24 cellular contexts compared by ENCODE assay signal in genomic region chr10:30940279-30940678, GRCh38.
"Had no signal": no experiment of that assay in that cellular context is flagged by ENCODE, and none has a peak within 500 bp of the region (broad histone marks: within the 10 kb centered on the region; RNA-seq: fewer than 3 reads in every experiment).

No MANE protein-coding gene starts in this region.

- H3K4me3 Mint-ChIP-seq: activated CD4-positive, alpha-beta memory T cell treated with anti-CD3 and anti-CD28 coated beads, Interleukin-2, amount 10 ng/mL, durations not matched to agents 7 days and 5 days; activated CD4-positive, alpha-beta T cell treated with anti-CD3 and anti-CD28 coated beads, Interleukin-2, amount 10 ng/mL, durations not matched to agents 24 days and 14 days; activated CD8-positive, alpha-beta memory T cell treated with anti-CD3 and anti-CD28 coated beads, Interleukin-2, amount 10 ng/mL, durations not matched to agents 7 days and 5 days; activated naive CD4-positive, alpha-beta T cell treated with anti-CD3 and anti-CD28 coated beads, Interleukin-2, amount 10 ng/mL, durations not matched to agents 7 days and 5 days; natural killer cell treated with Interleukin-12 subunit alpha and Interleukin-12 subunit beta and Interleukin-15 and Interleukin-18, amount 100 ng/mL, for 72 hours; stimulated activated effector memory CD8-positive, alpha-beta T cell treated with anti-CD3 and anti-CD28 coated beads, Interleukin-12 subunit alpha, Interleukin-12 subunit beta, amount 100 ng/mL, for 72 hours; stimulated activated naive CD8-positive, alpha-beta T cell treated with anti-CD3 and anti-CD28 coated beads, Interleukin-15, amount 100 ng/mL, for 72 hours had no signal

- H3K4me1 Mint-ChIP-seq: activated naive CD4-positive, alpha-beta T cell treated with anti-CD3 and anti-CD28 coated beads, Interleukin-2, amount 10 ng/mL, durations not matched to agents 7 days and 5 days had no signal

- H3K36me3 Mint-ChIP-seq: activated naive CD4-positive, alpha-beta T cell treated with anti-CD3 and anti-CD28 coated beads, Interleukin-2, amount 10 ng/mL, durations not matched to agents 7 days and 5 days; natural killer cell treated with Interleukin-12 subunit alpha and Interleukin-12 subunit beta and Interleukin-15 and Interleukin-18, amount 100 ng/mL, for 72 hours; stimulated activated effector memory CD8-positive, alpha-beta T cell treated with anti-CD3 and anti-CD28 coated beads, Interleukin-12 subunit alpha, Interleukin-12 subunit beta, amount 100 ng/mL, for 72 hours had no signal

- H2AFZ ChIP-seq: parathyroid adenoma had no signal

- H3K9me3 Mint-ChIP-seq: natural killer cell treated with Interleukin-12 subunit alpha and Interleukin-12 subunit beta and Interleukin-15 and Interleukin-18, amount 100 ng/mL, for 72 hours; stimulated activated effector memory CD8-positive, alpha-beta T cell treated with anti-CD3 and anti-CD28 coated beads, Interleukin-12 subunit alpha, Interleukin-12 subunit beta, amount 100 ng/mL, for 72 hours had no signal

- H3K9ac ChIP-seq: parathyroid adenoma had no signal

- DNase-seq: activated CD4-positive, alpha-beta memory T cell treated with anti-CD3 and anti-CD28 coated beads, Interleukin-2, amount 10 ng/mL, durations not matched to agents 7 days and 5 days; activated CD4-positive, alpha-beta T cell treated with anti-CD3 and anti-CD28 coated beads, Interleukin-2, amount 10 ng/mL, durations not matched to agents 24 days and 14 days; activated CD8-positive, alpha-beta memory T cell treated with anti-CD3 and anti-CD28 coated beads, Interleukin-2, amount 10 ng/mL, durations not matched to agents 7 days and 5 days; activated effector memory CD4-positive, alpha-beta T cell treated with anti-CD3 and anti-CD28 coated beads, Interleukin-2, amount 50 U/mL, for 16 hours; activated naive CD4-positive, alpha-beta T cell treated with anti-CD3 and anti-CD28 coated beads, Interleukin-2, amount 10 ng/mL, durations not matched to agents 7 days and 5 days; activated T-cell treated with anti-CD3 and anti-CD28 coated beads for 4 hours; amygdala; effector CD8-positive, alpha-beta T cell; heart right ventricle; left colon; midbrain; nucleus accumbens; right cardiac atrium; small intestine; stimulated activated CD4-positive, alpha-beta T cell treated with anti-CD3 and anti-CD28 coated beads, Interleukin-2, amount 100 ng/mL, for 24 hours; stimulated activated naive CD8-positive, alpha-beta T cell treated with anti-CD3 and anti-CD28 coated beads, Interleukin-15, amount 100 ng/mL, for 72 hours; SW 1271 had no signal

- H3K27me3 Mint-ChIP-seq: activated CD4-positive, alpha-beta memory T cell treated with anti-CD3 and anti-CD28 coated beads, Interleukin-2, amount 10 ng/mL, durations not matched to agents 7 days and 5 days; activated CD4-positive, alpha-beta T cell treated with anti-CD3 and anti-CD28 coated beads, Interleukin-2, amount 10 ng/mL, durations not matched to agents 24 days and 14 days; activated CD8-positive, alpha-beta memory T cell treated with anti-CD3 and anti-CD28 coated beads, Interleukin-2, amount 10 ng/mL, durations not matched to agents 7 days and 5 days; activated naive CD4-positive, alpha-beta T cell treated with anti-CD3 and anti-CD28 coated beads, Interleukin-2, amount 10 ng/mL, durations not matched to agents 7 days and 5 days; natural killer cell treated with Interleukin-12 subunit alpha and Interleukin-12 subunit beta and Interleukin-15 and Interleukin-18, amount 100 ng/mL, for 72 hours; stimulated activated naive CD8-positive, alpha-beta T cell treated with anti-CD3 and anti-CD28 coated beads, Interleukin-15, amount 100 ng/mL, for 72 hours had no signal

- H3K27me3 ChIP-seq: esophagus muscularis mucosa, heart right ventricle, tibial nerve had no signal

- H3K27ac Mint-ChIP-seq: activated CD4-positive, alpha-beta memory T cell treated with anti-CD3 and anti-CD28 coated beads, Interleukin-2, amount 10 ng/mL, durations not matched to agents 7 days and 5 days; activated CD4-positive, alpha-beta T cell treated with anti-CD3 and anti-CD28 coated beads, Interleukin-2, amount 10 ng/mL, durations not matched to agents 24 days and 14 days; activated CD8-positive, alpha-beta memory T cell treated with anti-CD3 and anti-CD28 coated beads, Interleukin-2, amount 10 ng/mL, durations not matched to agents 7 days and 5 days; activated naive CD4-positive, alpha-beta T cell treated with anti-CD3 and anti-CD28 coated beads, Interleukin-2, amount 10 ng/mL, durations not matched to agents 7 days and 5 days; natural killer cell treated with Interleukin-12 subunit alpha and Interleukin-12 subunit beta and Interleukin-15 and Interleukin-18, amount 100 ng/mL, for 72 hours; stimulated activated effector memory CD8-positive, alpha-beta T cell treated with anti-CD3 and anti-CD28 coated beads, Interleukin-12 subunit alpha, Interleukin-12 subunit beta, amount 100 ng/mL, for 72 hours had no signal

- ATAC-seq: activated CD4-positive, CD25-positive, alpha-beta regulatory T cell treated with anti-CD3 and anti-CD28 coated beads, Interleukin-2, amount 50 U/mL, for 24 hours; activated CD8-positive, alpha-beta memory T cell treated with anti-CD3 and anti-CD28 coated beads, Interleukin-2, amount 10 ng/mL, durations not matched to agents 7 days and 5 days; left colon; natural killer cell treated with Interleukin-12 subunit alpha and Interleukin-12 subunit beta and Interleukin-15 and Interleukin-18, amount 100 ng/mL, for 72 hours; stimulated activated effector memory CD8-positive, alpha-beta T cell treated with anti-CD3 and anti-CD28 coated beads, Interleukin-12 subunit alpha, Interleukin-12 subunit beta, amount 100 ng/mL, for 72 hours; stimulated activated naive CD8-positive, alpha-beta T cell treated with anti-CD3 and anti-CD28 coated beads, Interleukin-15, amount 100 ng/mL, for 72 hours had no signal

- H3K27ac ChIP-seq: esophagus muscularis mucosa, parathyroid adenoma, VCaP had no signal

- H3K9me3 ChIP-seq: esophagus muscularis mucosa, heart right ventricle, tibial nerve had no signal

- H3K79me2 ChIP-seq: parathyroid adenoma had no signal

- H3K4me3 ChIP-seq: esophagus muscularis mucosa, heart right ventricle, tibial nerve had no signal

- H3K4me1 ChIP-seq: parathyroid adenoma had no signal
